Comparison of ENCODE assay signal across 20 cellular contexts in the genomic region with DNA sequence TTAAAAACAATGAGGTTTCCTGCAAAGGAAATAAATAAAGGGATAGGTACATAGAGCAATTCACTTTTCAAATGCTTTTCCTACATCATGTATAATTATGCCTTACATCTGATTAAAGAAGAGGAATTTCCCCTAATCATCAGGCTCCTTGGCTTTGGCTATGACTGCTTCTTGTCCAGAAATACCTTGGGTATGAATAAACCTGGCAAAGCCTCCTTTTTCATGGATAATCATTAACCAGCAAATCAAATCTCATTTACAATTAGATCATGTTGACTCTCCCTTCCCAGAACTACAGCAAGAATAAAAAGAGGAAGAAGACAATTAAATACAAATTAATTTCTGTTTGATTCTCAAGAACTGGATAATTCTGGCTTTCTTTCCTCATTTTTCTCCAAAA. TPM values are rescaled to one million over a fixed set of nuclear protein-coding genes. Genes with fewer than 3 reads are reported as not detected.
DNase-seq lines count a peak whose midpoint lies in the region; ATAC-seq, FAIRE-seq and TF ChIP-seq lines count a peak whose summit lies in the region.
"Had no signal": no experiment of that assay in that cellular context is flagged by ENCODE, and none has a peak within 500 bp of the region (broad histone marks: within the 10 kb centered on the region; RNA-seq: fewer than 3 reads in every experiment).

No MANE protein-coding gene starts in this region.

- ATAC-seq in body of pancreas (peak; percentile 88), SK-N-SH treated with all-trans-retinoic acid at 6 μM for 48 hours (no peak)
- ATAC-seq: effector memory CD8-positive, alpha-beta T cell; foreskin keratinocyte had no signal

- no peaks in the 10 kb centered on the region for H3K36me3 ChIP-seq in body of pancreas (replicated peaks in 1 of 2; ENCODE audit: insufficient read depth in 1 of 2, low read depth in 2 of 2)
- no peaks in the 10 kb centered on the region for H3K36me3 ChIP-seq in small intestine (ENCODE audit: control insufficient read depth in 2 of 2, insufficient read depth in 2 of 2, low read length in 2 of 2)
- no peaks in the 10 kb centered on the region for H3K36me3 ChIP-seq in uterus
- H3K36me3 ChIP-seq: BLaER1 treated with 17β-estradiol and CSF1 and Interleukin-3, amounts not matched to agents 10 nM and 100 nM; neural progenitor cell; sigmoid colon had no signal

- no peak for TF ChIP-seq POLR2A in body of pancreas (IDR thresholded peaks at IDR 0.05)
- TF ChIP-seq POLR2A in uterus (IDR thresholded peaks at IDR 0.05), result no peak

- H3K27me3 ChIP-seq in body of pancreas (no peaks in the 10 kb centered on the region), small intestine (ENCODE audit: control insufficient read depth in 2 of 2, insufficient read depth in 2 of 2, low read length in 2 of 2) (no peaks in the 10 kb centered on the region), uterus (no peaks in the 10 kb centered on the region)
- H3K27me3 ChIP-seq: BLaER1 treated with 17β-estradiol and CSF1 and Interleukin-3, amounts not matched to agents 10 nM and 100 nM; foreskin keratinocyte; neural progenitor cell; sigmoid colon had no signal

- TF ChIP-seq CTCF in body of pancreas (IDR thresholded peaks at IDR 0.05) (no peak), uterus (IDR thresholded peaks at IDR 0.05) (no peak)

- peak; percentile 85 for DNase-seq in LoVo (ENCODE audit: low spot score)
- DNase-seq in body of pancreas, result peak in 1 of 4 donors; percentile 29
- peak; percentile 95 for DNase-seq in kidney tubule cell (ENCODE audit: low spot score)
- DNase-seq in small intestine, result peak; percentile 93
- no peak for DNase-seq in activated CD8-positive, alpha-beta memory T cell treated with anti-CD3 and anti-CD28 coated beads, Interleukin-2, amount 50 U/mL, for 4 hours
- no peak for DNase-seq in uterus
- DNase-seq: activated CD4-positive, alpha-beta T cell treated with anti-CD3 and anti-CD28 coated beads, Interleukin-2, amount 50 U/mL, for 4 hours; activated T-cell treated with anti-CD3 and anti-CD28 coated beads, Interleukin-2, amount 50 U/mL, for 48 hours; DMS153; effector memory CD8-positive, alpha-beta T cell; NCI-H2081; NCI-H524 treated with DMSO at 0.1 percent for 48 hours; sigmoid colon; stimulated activated CD4-positive, alpha-beta T cell treated with anti-CD3 and anti-CD28 coated beads, Interleukin-4, amount 100 ng/mL, for 1 hour; stimulated activated CD8-positive, alpha-beta memory T cell treated with anti-CD3 and anti-CD28 coated beads, Interleukin-4, amount 100 ng/mL, for 48 hours had no signal

- H3K4me1 ChIP-seq in body of pancreas (peaks cover 31% of the 10 kb centered on the region), small intestine (ENCODE audit: control insufficient read depth in 2 of 2, insufficient read depth in 1 of 2, low read depth in 1 of 2, low read length in 1 of 2) (peaks cover 0 to 5% of the 10 kb centered on the region in 2 donors), uterus (no peaks in the 10 kb centered on the region)
- H3K4me1 ChIP-seq: neural progenitor cell had no signal

- intact Hi-C loops in body of pancreas (cut with DNase I) (loop anchor here (10.0 kb wide), 1 partner anchor 365 kb away; a partner anchor contains a TSS), uterus (cut with DNase I; ENCODE audit: low total_unique reads) (no loop called here)

- H3K9me3 ChIP-seq in body of pancreas, result no peaks in the 10 kb centered on the region
- H3K9me3 ChIP-seq in small intestine (ENCODE audit: control insufficient read depth, low read depth), result no peaks in the 10 kb centered on the region
- no peaks in the 10 kb centered on the region for H3K9me3 ChIP-seq in uterus
- H3K9me3 ChIP-seq: BLaER1 treated with 17β-estradiol and CSF1 and Interleukin-3, amounts not matched to agents 10 nM and 100 nM; sigmoid colon had no signal

- FAIRE-seq in small intestine (lab: Jason Lieb, UNC), result peak; percentile 95
- FAIRE-seq: GM19239 had no signal

- H3K27ac ChIP-seq in body of pancreas, result peak overlapping the region in 3 of 4 donors; percentile 48 to 90 (median 70)
- no peak overlapping the region for H3K27ac ChIP-seq in small intestine (ENCODE audit: low read depth in 1 of 2, low read length in 1 of 2)
- H3K27ac ChIP-seq in uterus, result no peak overlapping the region
- H3K27ac ChIP-seq: BLaER1 treated with 17β-estradiol and CSF1 and Interleukin-3, amounts not matched to agents 10 nM and 100 nM; foreskin keratinocyte; neural progenitor cell had no signal

- no peak overlapping the region for H3K4me3 ChIP-seq in body of pancreas
- H3K4me3 ChIP-seq in small intestine (ENCODE audit: low read depth in 1 of 2, low read length in 2 of 2), result no peak overlapping the region
- H3K4me3 ChIP-seq in uterus, result no peak overlapping the region
- H3K4me3 ChIP-seq: BLaER1 treated with 17β-estradiol and CSF1 and Interleukin-3, amounts not matched to agents 10 nM and 100 nM; neural progenitor cell; sigmoid colon had no signal

TF ChIP-seq in SK-N-SH treated with all-trans-retinoic acid at 6 μM for 48 hours, 23 proteins besides CTCF, POLR2A, EP300 and RAD21:
- no peak for TF ChIP-seq OSR1 (CRISPR knock-in tag; IDR thresholded peaks at IDR 0.05)
- no peak for TF ChIP-seq ISL1 (CRISPR knock-in tag; IDR thresholded peaks at IDR 0.05)
- TF ChIP-seq, protein P1, sequence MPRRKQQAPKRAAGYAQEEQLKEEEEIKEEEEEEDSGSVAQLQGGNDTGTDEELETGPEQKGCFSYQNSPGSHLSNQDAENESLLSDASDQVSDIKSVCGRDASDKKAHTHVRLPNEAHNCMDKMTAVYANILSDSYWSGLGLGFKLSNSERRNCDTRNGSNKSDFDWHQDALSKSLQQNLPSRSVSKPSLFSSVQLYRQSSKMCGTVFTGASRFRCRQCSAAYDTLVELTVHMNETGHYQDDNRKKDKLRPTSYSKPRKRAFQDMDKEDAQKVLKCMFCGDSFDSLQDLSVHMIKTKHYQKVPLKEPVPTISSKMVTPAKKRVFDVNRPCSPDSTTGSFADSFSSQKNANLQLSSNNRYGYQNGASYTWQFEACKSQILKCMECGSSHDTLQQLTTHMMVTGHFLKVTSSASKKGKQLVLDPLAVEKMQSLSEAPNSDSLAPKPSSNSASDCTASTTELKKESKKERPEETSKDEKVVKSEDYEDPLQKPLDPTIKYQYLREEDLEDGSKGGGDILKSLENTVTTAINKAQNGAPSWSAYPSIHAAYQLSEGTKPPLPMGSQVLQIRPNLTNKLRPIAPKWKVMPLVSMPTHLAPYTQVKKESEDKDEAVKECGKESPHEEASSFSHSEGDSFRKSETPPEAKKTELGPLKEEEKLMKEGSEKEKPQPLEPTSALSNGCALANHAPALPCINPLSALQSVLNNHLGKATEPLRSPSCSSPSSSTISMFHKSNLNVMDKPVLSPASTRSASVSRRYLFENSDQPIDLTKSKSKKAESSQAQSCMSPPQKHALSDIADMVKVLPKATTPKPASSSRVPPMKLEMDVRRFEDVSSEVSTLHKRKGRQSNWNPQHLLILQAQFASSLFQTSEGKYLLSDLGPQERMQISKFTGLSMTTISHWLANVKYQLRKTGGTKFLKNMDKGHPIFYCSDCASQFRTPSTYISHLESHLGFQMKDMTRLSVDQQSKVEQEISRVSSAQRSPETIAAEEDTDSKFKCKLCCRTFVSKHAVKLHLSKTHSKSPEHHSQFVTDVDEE (CRISPR knock-in tag; IDR thresholded peaks at IDR 0.05), result no peak
- TF ChIP-seq PPARA (CRISPR knock-in tag; IDR thresholded peaks at IDR 0.05; ENCODE audit: borderline replicate concordance), result no peak
- TF ChIP-seq, protein P2, sequence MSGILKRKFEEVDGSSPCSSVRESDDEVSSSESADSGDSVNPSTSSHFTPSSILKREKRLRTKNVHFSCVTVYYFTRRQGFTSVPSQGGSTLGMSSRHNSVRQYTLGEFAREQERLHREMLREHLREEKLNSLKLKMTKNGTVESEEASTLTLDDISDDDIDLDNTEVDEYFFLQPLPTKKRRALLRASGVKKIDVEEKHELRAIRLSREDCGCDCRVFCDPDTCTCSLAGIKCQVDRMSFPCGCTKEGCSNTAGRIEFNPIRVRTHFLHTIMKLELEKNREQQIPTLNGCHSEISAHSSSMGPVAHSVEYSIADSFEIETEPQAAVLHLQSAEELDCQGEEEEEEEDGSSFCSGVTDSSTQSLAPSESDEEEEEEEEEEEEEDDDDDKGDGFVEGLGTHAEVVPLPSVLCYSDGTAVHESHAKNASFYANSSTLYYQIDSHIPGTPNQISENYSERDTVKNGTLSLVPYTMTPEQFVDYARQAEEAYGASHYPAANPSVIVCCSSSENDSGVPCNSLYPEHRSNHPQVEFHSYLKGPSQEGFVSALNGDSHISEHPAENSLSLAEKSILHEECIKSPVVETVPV (CRISPR knock-in tag; IDR thresholded peaks at IDR 0.05), result no peak
- no peak for TF ChIP-seq GLIS3 (CRISPR knock-in tag; IDR thresholded peaks at IDR 0.05)
- no peak for TF ChIP-seq SNAI2 (CRISPR knock-in tag; IDR thresholded peaks at IDR 0.05)
- no peak for TF ChIP-seq ZNF565 (CRISPR knock-in tag; conservative IDR thresholded peaks at IDR 0.05; ENCODE audit: low read depth)
- no peak for TF ChIP-seq BACH2 (CRISPR knock-in tag; IDR thresholded peaks at IDR 0.05; ENCODE audit: borderline replicate concordance)
- no peak for TF ChIP-seq ZC3H10 (CRISPR knock-in tag; IDR thresholded peaks at IDR 0.05)
- no peak for TF ChIP-seq RARB (CRISPR knock-in tag; IDR thresholded peaks at IDR 0.05)
- no peak for TF ChIP-seq ZFP30 (CRISPR knock-in tag; IDR thresholded peaks at IDR 0.05)
- TF ChIP-seq TOX (CRISPR knock-in tag; IDR thresholded peaks at IDR 0.05; ENCODE audit: borderline replicate concordance), result no peak
- TF ChIP-seq, protein P3, sequence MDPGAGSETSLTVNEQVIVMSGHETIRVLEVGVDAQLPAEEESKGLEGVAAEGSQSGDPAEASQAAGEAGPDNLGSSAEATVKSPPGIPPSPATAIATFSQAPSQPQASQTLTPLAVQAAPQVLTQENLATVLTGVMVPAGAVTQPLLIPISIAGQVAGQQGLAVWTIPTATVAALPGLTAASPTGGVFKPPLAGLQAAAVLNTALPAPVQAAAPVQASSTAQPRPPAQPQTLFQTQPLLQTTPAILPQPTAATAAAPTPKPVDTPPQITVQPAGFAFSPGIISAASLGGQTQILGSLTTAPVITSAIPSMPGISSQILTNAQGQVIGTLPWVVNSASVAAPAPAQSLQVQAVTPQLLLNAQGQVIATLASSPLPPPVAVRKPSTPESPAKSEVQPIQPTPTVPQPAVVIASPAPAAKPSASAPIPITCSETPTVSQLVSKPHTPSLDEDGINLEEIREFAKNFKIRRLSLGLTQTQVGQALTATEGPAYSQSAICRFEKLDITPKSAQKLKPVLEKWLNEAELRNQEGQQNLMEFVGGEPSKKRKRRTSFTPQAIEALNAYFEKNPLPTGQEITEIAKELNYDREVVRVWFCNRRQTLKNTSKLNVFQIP (CRISPR knock-in tag; IDR thresholded peaks at IDR 0.05; ENCODE audit: borderline replicate concordance, low read depth), result no peak

RNA-seq across cellular contexts. Expression of a gene that starts 58.0 kb away (rescaled TPM):
- 10 to 100 TPM; 28.5 to 31.0 TPM for total RNA-seq in body of pancreas
- 10 to 100 TPM; 24.4 to 68.7 (median 59.4) TPM for polyA plus RNA-seq in small intestine
- total RNA-seq in uterus, result 10 to 100 TPM; 11.0 to 63.9 (median 24.3) TPM

Comparison
In these comparisons a context has a peak if more than half of its experiments do, and no peak if none do; other contexts are left out.
1. DNase-seq: peak in LoVo (single experiment), kidney tubule cell (single experiment) and small intestine (single experiment); none in activated CD8-positive, alpha-beta memory T cell treated with anti-CD3 and anti-CD28 coated beads, Interleukin-2, amount 50 U/mL, for 4 hours (single experiment) and uterus (0 of 2).
2. H3K27ac ChIP-seq: peak in body of pancreas (3 of 4); none in small intestine (0 of 2) and uterus (0 of 2).